Comparison of ENCODE assay signal across 11 cellular contexts in genomic region chr14:50524071-50524470, GRCh38. TPM values are rescaled to one million over a fixed set of nuclear protein-coding genes. Genes with fewer than 3 reads are reported as not detected.
A peak's percentile ranks its signal among the peaks of the same experiment; 100 is the strongest.
DNase-seq lines count a peak whose midpoint lies in the region; ATAC-seq and TF ChIP-seq lines count a peak whose summit lies in the region.
"Had no signal": no experiment of that assay in that cellular context is flagged by ENCODE, and none has a peak within 500 bp of the region (broad histone marks: within the 10 kb centered on the region; RNA-seq: fewer than 3 reads in every experiment).

No MANE protein-coding gene starts in this region.

- peaks cover 92% of the 10 kb centered on the region for H3K79me2 ChIP-seq in Loucy (ENCODE audit: insufficient read depth, low read length)
- peaks cover 99% of the 10 kb centered on the region for H3K79me2 ChIP-seq in PC-9 (ENCODE audit: low read depth)

- BruUV-seq in PC-9 (replicated peaks; lab: Mats Ljungman, UMichigan): no TSS peak

- H4K20me1 ChIP-seq in Loucy (ENCODE audit: insufficient read depth, low read length, poor library complexity, severe bottlenecking): peaks cover 72% of the 10 kb centered on the region
- no peaks in the 10 kb centered on the region for H4K20me1 ChIP-seq in PC-9 (ENCODE audit: insufficient read depth)

- DNase-seq in GM13977 (ENCODE audit: low spot score) (peak; percentile 29), mucosa of descending colon (no peak), AG08395 (ENCODE audit: low spot score) (no peak), PC-9 (no peak)
- DNase-seq: activated CD4-positive, alpha-beta T cell treated with anti-CD3 and anti-CD28 coated beads for 1 hour; KG1; NCI-H2171 had no signal

- POLR2A ChIA-PET in PC-9 (lab: Charles Lee; ENCODE audit: unreplicated experiment): no interaction called here

- no peak overlapping the region for H3K9ac ChIP-seq in Loucy (ENCODE audit: low read depth, low read length, poor library complexity, severe bottlenecking)

- CTCF ChIA-PET in PC-9 (lab: Charles Lee): no interaction called here

- intact Hi-C loops in mucosa of descending colon (cut with DNase I, micrococcal nuclease): no loop called here
- intact Hi-C loops in PC-9 (cut with micrococcal nuclease; ENCODE audit: unreplicated experiment): no loop called here

- H3K4me2 ChIP-seq in Loucy (ENCODE audit: low read depth, low read length, poor library complexity, severe bottlenecking) (peak overlapping the region; percentile 48), PC-9 (no peak overlapping the region)

- no peak overlapping the region for H2AFZ ChIP-seq in Loucy (ENCODE audit: low read length)
- no peak overlapping the region for H2AFZ ChIP-seq in PC-9

- H3K4me3 ChIP-seq in Loucy (ENCODE audit: low read length, poor library complexity, severe bottlenecking): peak overlapping the region; percentile 13
- H3K4me3 ChIP-seq in mucosa of descending colon: no peak overlapping the region
- H3K4me3 ChIP-seq in PC-9: no peak overlapping the region

- peaks cover 55% of the 10 kb centered on the region for H3K4me1 ChIP-seq in Loucy (ENCODE audit: insufficient read depth, low read length, poor library complexity, severe bottlenecking)
- H3K4me1 ChIP-seq in mucosa of descending colon (ENCODE audit: low read depth): peaks cover 13% of the 10 kb centered on the region
- peaks cover 40% of the 10 kb centered on the region for H3K4me1 ChIP-seq in PC-9 (replicated peaks; ENCODE audit: insufficient read depth)

- ATAC-seq in GM19455 (IDR thresholded peaks at IDR 0.05; ENCODE audit: unreplicated experiment): peak; percentile 42
- peak; percentile 18 for ATAC-seq in mucosa of descending colon
- ATAC-seq in HG03565 (IDR thresholded peaks at IDR 0.05; ENCODE audit: unreplicated experiment): no peak

- TF ChIP-seq CTCF in GM13977 (IDR thresholded peaks at IDR 0.05; ENCODE audit: extremely low read depth, insufficient read depth, missing control alignments): no peak
- TF ChIP-seq CTCF in Loucy (conservative IDR thresholded peaks at IDR 0.05; ENCODE audit: low read length): no peak
- TF ChIP-seq CTCF in mucosa of descending colon (IDR thresholded peaks at IDR 0.05): no peak
- TF ChIP-seq CTCF in PC-9 (conservative IDR thresholded peaks at IDR 0.05): no peak

- H3K36me3 ChIP-seq in Loucy (ENCODE audit: insufficient read depth, low read length) (no peaks in the 10 kb centered on the region), mucosa of descending colon (ENCODE audit: low read depth) (no peaks in the 10 kb centered on the region), PC-9 (ENCODE audit: low read depth) (0 out of 2 replicates have a peak, but pooled peaks cover 14% of the 10 kb centered on the region)

- no peaks in the 10 kb centered on the region for H3F3A ChIP-seq in Loucy (ENCODE audit: low read depth)
- peaks cover 26% of the 10 kb centered on the region for H3F3A ChIP-seq in PC-9 (ENCODE audit: insufficient read depth, low read depth)

- H3K27me3 ChIP-seq in Loucy (ENCODE audit: insufficient read depth, low read length, poor library complexity, severe bottlenecking) (no peaks in the 10 kb centered on the region), PC-9 (ENCODE audit: insufficient read depth, low read depth) (no peaks in the 10 kb centered on the region)

- no peaks in the 10 kb centered on the region for H3K9me2 ChIP-seq in Loucy (replicated peaks; ENCODE audit: low read depth, low read length)
- H3K9me2 ChIP-seq in PC-9 (ENCODE audit: insufficient read depth): no peaks in the 10 kb centered on the region; the same call in 1 of the 2 replicates

- in situ Hi-C loops in GM13977 (cut with MboI; ENCODE audit: low pct_unique_long_range_greater_than_20kb, low sequenced_read_pairs, unreplicated experiment): loop anchor here (10.0 kb wide), 2 partner anchors 199 to 409 kb away; partner anchors contain the start of gene VCPKMT

- no peak overlapping the region for H3K27ac ChIP-seq in PC-9
- H3K27ac ChIP-seq: epithelial cell of prostate had no signal

- H3K9me3 ChIP-seq in Loucy (ENCODE audit: insufficient read depth, low read depth, low read length) (no peaks in the 10 kb centered on the region), mucosa of descending colon (no peaks in the 10 kb centered on the region), PC-9 (ENCODE audit: insufficient read depth, low read depth) (no peaks in the 10 kb centered on the region)

RNA-seq across cellular contexts. Expression of gene MAP4K5, which starts 8.3 kb away (rescaled TPM):
- total RNA-seq in mucosa of descending colon (10 to 100 TPM; 42.2 to 65.8 (median 45.3) TPM), PC-9 (2021) (51.8 and 66.6 TPM in 2 replicates)

RNA-seq across cellular contexts. Expression of gene ATL1, which starts 35.9 kb away (rescaled TPM):
- total RNA-seq in mucosa of descending colon: 10 to 100 TPM; 12.0 to 15.1 (median 13.1) TPM
- total RNA-seq in PC-9 (2021): 3.8 and 4.3 TPM in 2 replicates
